In genomic region chr9:2477755-2478154, GRCh38 we compare ENCODE assay signal across 18 cellular contexts.
DNase-seq lines count a peak whose midpoint lies in the region; ATAC-seq and TF ChIP-seq lines count a peak whose summit lies in the region.
"Had no signal": no experiment of that assay in that cellular context is flagged by ENCODE, and none has a peak within 500 bp of the region (broad histone marks: within the 10 kb centered on the region; RNA-seq: fewer than 3 reads in every experiment).

No MANE protein-coding gene starts in this region.

- H3K9me3 Mint-ChIP-seq in HFFc6: no peaks in the 10 kb centered on the region
- H3K9me3 Mint-ChIP-seq in activated T-helper 17 cell treated with anti-CD3 and anti-CD28 coated beads, Interleukin-2, amount 50 U/mL, for 72 hours: no peaks in the 10 kb centered on the region
- H3K9me3 Mint-ChIP-seq: activated naive CD4-positive, alpha-beta T cell treated with anti-CD3 and anti-CD28 coated beads, Interleukin-2, amount 50 U/mL, for 24 hours; stimulated activated naive CD8-positive, alpha-beta T cell treated with anti-CD3 and anti-CD28 coated beads, Interleukin-15, amount 100 ng/mL, for 72 hours had no signal

- H3K27ac Mint-ChIP-seq in HFFc6: no peak overlapping the region
- no peak overlapping the region for H3K27ac Mint-ChIP-seq in activated T-helper 17 cell treated with anti-CD3 and anti-CD28 coated beads, Interleukin-2, amount 50 U/mL, for 72 hours
- H3K27ac Mint-ChIP-seq: activated CD4-positive, alpha-beta T cell treated with anti-CD3 and anti-CD28 coated beads for 36 hours; activated naive CD4-positive, alpha-beta T cell treated with anti-CD3 and anti-CD28 coated beads, Interleukin-2, amount 50 U/mL, for 24 hours; stimulated activated naive CD8-positive, alpha-beta T cell treated with anti-CD3 and anti-CD28 coated beads, Interleukin-15, amount 100 ng/mL, for 72 hours had no signal

- H3K4me3 Mint-ChIP-seq in HFFc6: no peak overlapping the region
- no peak overlapping the region for H3K4me3 Mint-ChIP-seq in activated T-helper 17 cell treated with anti-CD3 and anti-CD28 coated beads, Interleukin-2, amount 50 U/mL, for 72 hours
- H3K4me3 Mint-ChIP-seq: activated CD4-positive, alpha-beta T cell treated with anti-CD3 and anti-CD28 coated beads for 36 hours; activated naive CD4-positive, alpha-beta T cell treated with anti-CD3 and anti-CD28 coated beads, Interleukin-2, amount 50 U/mL, for 24 hours; stimulated activated naive CD8-positive, alpha-beta T cell treated with anti-CD3 and anti-CD28 coated beads, Interleukin-15, amount 100 ng/mL, for 72 hours had no signal

- no peaks in the 10 kb centered on the region for H3K9me3 ChIP-seq in endocrine pancreas (ENCODE audit: control insufficient read depth, low read length)
- H3K9me3 ChIP-seq: heart left ventricle, uterus had no signal

- H3K9ac ChIP-seq in endocrine pancreas (ENCODE audit: control insufficient read depth, insufficient read depth, low read length): no peak overlapping the region

- no peak for TF ChIP-seq CTCF in HFFc6 (IDR thresholded peaks at IDR 0.05)

- H3K4me3 ChIP-seq in endocrine pancreas (ENCODE audit: control insufficient read depth, insufficient read depth, low read length): peak overlapping the region; percentile 24
- H3K4me3 ChIP-seq: heart left ventricle, uterus had no signal

- peaks cover 4% of the 10 kb centered on the region for H3K27me3 Mint-ChIP-seq in HFFc6 (ENCODE audit: insufficient read depth)
- H3K27me3 Mint-ChIP-seq in activated T-helper 17 cell treated with anti-CD3 and anti-CD28 coated beads, Interleukin-2, amount 50 U/mL, for 72 hours: peaks cover 7% of the 10 kb centered on the region
- H3K27me3 Mint-ChIP-seq: stimulated activated naive CD8-positive, alpha-beta T cell treated with anti-CD3 and anti-CD28 coated beads, Interleukin-15, amount 100 ng/mL, for 72 hours had no signal

- H3K4me1 ChIP-seq in endocrine pancreas (ENCODE audit: control insufficient read depth, insufficient read depth, low read length): peaks cover 19% of the 10 kb centered on the region
- H3K4me1 ChIP-seq: uterus had no signal

- ATAC-seq in activated T-helper 17 cell treated with anti-CD3 and anti-CD28 coated beads, Interleukin-2, amount 50 U/mL, for 72 hours (replicated peaks): no peak
- ATAC-seq: activated CD4-positive, alpha-beta T cell treated with anti-CD3 and anti-CD28 coated beads for 36 hours; heart left ventricle; stimulated activated naive CD8-positive, alpha-beta T cell treated with anti-CD3 and anti-CD28 coated beads, Interleukin-15, amount 100 ng/mL, for 72 hours had no signal

- no peaks in the 10 kb centered on the region for H3K27me3 ChIP-seq in endocrine pancreas (ENCODE audit: control insufficient read depth, insufficient read depth, low read length)
- H3K27me3 ChIP-seq: heart left ventricle, uterus had no signal

- peaks cover 18% of the 10 kb centered on the region for H3K4me1 Mint-ChIP-seq in HFFc6 (ENCODE audit: low read depth)
- no peaks in the 10 kb centered on the region for H3K4me1 Mint-ChIP-seq in activated T-helper 17 cell treated with anti-CD3 and anti-CD28 coated beads, Interleukin-2, amount 50 U/mL, for 72 hours
- H3K4me1 Mint-ChIP-seq: activated CD4-positive, alpha-beta T cell treated with anti-CD3 and anti-CD28 coated beads for 36 hours; activated naive CD4-positive, alpha-beta T cell treated with anti-CD3 and anti-CD28 coated beads, Interleukin-2, amount 50 U/mL, for 24 hours; stimulated activated naive CD8-positive, alpha-beta T cell treated with anti-CD3 and anti-CD28 coated beads, Interleukin-15, amount 100 ng/mL, for 72 hours had no signal

- DNase-seq in HFFc6 (peak; percentile 18), NCI-H69 (lab: John Stamatoyannopoulos, UW) (peak; percentile 30), renal cortical epithelial cell (ENCODE audit: low read depth) (peak; percentile 35), foreskin melanocyte (no peak), NAMALWA (ENCODE audit: low spot score) (no peak)
- DNase-seq: activated CD4-positive, alpha-beta T cell treated with anti-CD3 and anti-CD28 coated beads for 36 hours; activated CD8-positive, alpha-beta memory T cell treated with anti-CD3 and anti-CD28 coated beads, Interleukin-2, amount 50 U/mL, for 48 hours; C1 segment of cervical spinal cord; caudate nucleus; DMS79 treated with DMSO at 0.1 percent for 48 hours; heart left ventricle; NCI-H1105 treated with DMSO at 0.1 percent for 48 hours; NCI-H524; stimulated activated naive CD8-positive, alpha-beta T cell treated with anti-CD3 and anti-CD28 coated beads, Interleukin-15, amount 100 ng/mL, for 72 hours; uterus had no signal

- H3K36me3 ChIP-seq in endocrine pancreas (ENCODE audit: control insufficient read depth, insufficient read depth, low read length): no peaks in the 10 kb centered on the region
- H3K36me3 ChIP-seq: heart left ventricle, uterus had no signal

- H3K36me3 Mint-ChIP-seq in HFFc6 (ENCODE audit: low read depth): no peaks in the 10 kb centered on the region
- H3K36me3 Mint-ChIP-seq in activated T-helper 17 cell treated with anti-CD3 and anti-CD28 coated beads, Interleukin-2, amount 50 U/mL, for 72 hours (ENCODE audit: low read depth): no peaks in the 10 kb centered on the region
- H3K36me3 Mint-ChIP-seq: activated naive CD4-positive, alpha-beta T cell treated with anti-CD3 and anti-CD28 coated beads, Interleukin-2, amount 50 U/mL, for 24 hours had no signal

Comparison
In these comparisons a context has a peak if more than half of its experiments do, and no peak if none do; other contexts are left out.
1. DNase-seq: peak in HFFc6 (single experiment), NCI-H69 (single experiment) and renal cortical epithelial cell (single experiment); none in foreskin melanocyte (single experiment) and NAMALWA (single experiment).